Comparison of ENCODE assay signal across 22 cellular contexts in genomic region chr5:135830384-135831275, GRCh38. TPM values are rescaled to one million over a fixed set of nuclear protein-coding genes. Genes with fewer than 3 reads are reported as not detected.
DNase-seq lines count a peak whose midpoint lies in the region; FAIRE-seq and TF ChIP-seq lines count a peak whose summit lies in the region.
"Had no signal": no experiment of that assay in that cellular context is flagged by ENCODE, and none has a peak within 500 bp of the region (broad histone marks: within the 10 kb centered on the region; RNA-seq: fewer than 3 reads in every experiment).

No MANE protein-coding gene starts in this region.

- H3K9ac ChIP-seq in Loucy (ENCODE audit: low read depth, low read length, poor library complexity, severe bottlenecking) = no peak overlapping the region
- H3K9ac ChIP-seq in H1 (replicated peaks in 1 of 4; ENCODE audit: extremely low read depth in 1 of 4, low read depth in 3 of 4, low read length in 3 of 4) = no peak overlapping the region
- H3K9ac ChIP-seq in neural progenitor cell = no peak overlapping the region
- H3K9ac ChIP-seq in H9 (ENCODE audit: extremely low read depth, insufficient read length, low read length) = no peak overlapping the region

- no peaks in the 10 kb centered on the region for H3K4me1 ChIP-seq in DOHH2 (ENCODE audit: control insufficient read depth, low read length)
- no peaks in the 10 kb centered on the region for H3K4me1 ChIP-seq in Loucy (ENCODE audit: insufficient read depth, low read length, poor library complexity, severe bottlenecking)
- H3K4me1 ChIP-seq in H1 (replicated peaks in 1 of 4; ENCODE audit: control insufficient read depth in 3 of 4, insufficient read depth in 4 of 4, low read length in 3 of 4) = peaks cover 0 to 5% (median 1%) of the 10 kb centered on the region in 4 experiments; a peak in 2 of 7 replicates
- H3K4me1 ChIP-seq in neural progenitor cell = peaks cover 4% of the 10 kb centered on the region
- no peaks in the 10 kb centered on the region; the same call in 1 of the 2 replicates for H3K4me1 ChIP-seq in H9 (ENCODE audit: insufficient read depth, low read length)
- H3K4me1 ChIP-seq: adrenal gland, prostate gland had no signal

- no peak overlapping the region for H3K14ac ChIP-seq in H1 (ENCODE audit: insufficient read length)
- no peak overlapping the region for H3K14ac ChIP-seq in H9 (ENCODE audit: insufficient read depth, low read length)

- H2BK15ac ChIP-seq in H1 (ENCODE audit: low read length) (0 out of 2 replicates have a peak overlapping the region, but pooled peaks have one; percentile 40), H9 (ENCODE audit: low read depth, low read length) (no peak overlapping the region)

- no peak overlapping the region for H4K91ac ChIP-seq in H1 (replicated peaks; ENCODE audit: insufficient read length, low read length)
- H4K91ac ChIP-seq in H9 (ENCODE audit: insufficient read length, low read depth, low read length) = no peak overlapping the region

- H3K27ac ChIP-seq in DOHH2 (ENCODE audit: low read depth, low read length) (no peak overlapping the region), H1 (ENCODE audit: low read depth, low read length) (no peak overlapping the region), neural progenitor cell (no peak overlapping the region), H9 (ENCODE audit: insufficient read length, low read depth, low read length) (no peak overlapping the region)
- H3K27ac ChIP-seq: adrenal gland, gastrocnemius medialis, prostate gland, stomach, transverse colon had no signal

- TF ChIP-seq POLR2A in H1 (IDR thresholded peaks at IDR 0.05; ENCODE audit: control extremely low read depth in 1 of 2, low read depth in 2 of 2, low read length in 2 of 2) = no peak

- CTCF ChIA-PET in H1 (lab: Charles Lee; ENCODE audit: partially characterized antibody) = interaction anchor here (0.7 to 13.3 kb wide), 49 partner anchors 8 to 396 kb away, joined by 3 to 335 read pairs (median 4); partner anchors contain the start of gene CXCL14

- H3K18ac ChIP-seq in H1 (ENCODE audit: extremely low read depth, low read length) = no peak overlapping the region
- H3K18ac ChIP-seq in H9 (ENCODE audit: insufficient read length, low read depth, low read length) = no peak overlapping the region

- H3K23ac ChIP-seq in H1 (ENCODE audit: insufficient read length) (no peak overlapping the region), H9 (ENCODE audit: insufficient read length, low read depth, low read length) (no peak overlapping the region)

- H3F3A ChIP-seq in DOHH2 (ENCODE audit: control insufficient read depth, insufficient read depth) = no peaks in the 10 kb centered on the region
- H3F3A ChIP-seq in Loucy (ENCODE audit: low read depth) = no peaks in the 10 kb centered on the region
- H3F3A ChIP-seq in neural progenitor cell (ENCODE audit: low read depth) = no peaks in the 10 kb centered on the region

- no peak for TF ChIP-seq EP300 in H1 (IDR thresholded peaks at IDR 0.05; ENCODE audit: borderline replicate concordance in 1 of 2, low read depth in 2 of 2, low read length in 2 of 2)

- H3K79me2 ChIP-seq in DOHH2 (ENCODE audit: control insufficient read depth, low read length) (no peaks in the 10 kb centered on the region), Loucy (ENCODE audit: insufficient read depth, low read length) (no peaks in the 10 kb centered on the region), H1 (ENCODE audit: control insufficient read depth in 1 of 2, insufficient read depth in 2 of 2, low read length in 2 of 2) (no peaks in the 10 kb centered on the region), neural progenitor cell (ENCODE audit: low read depth) (no peaks in the 10 kb centered on the region), H9 (ENCODE audit: insufficient read depth, low read length) (no peaks in the 10 kb centered on the region)

- POLR2A ChIA-PET in H1 (lab: Charles Lee; ENCODE audit: partially characterized antibody) = no interaction called here

- H3K56ac ChIP-seq in H1 (replicated peaks; ENCODE audit: insufficient read length, low read depth, low read length) (no peak overlapping the region), H9 (ENCODE audit: insufficient read length, low read depth, low read length) (no peak overlapping the region)

- H2AK5ac ChIP-seq in H1 (ENCODE audit: low read depth, low read length) (no peak overlapping the region), H9 (ENCODE audit: insufficient read length, low read length) (no peak overlapping the region)

- H3K4me3 Mint-ChIP-seq in neural progenitor cell (peak overlapping the region; percentile 12), H9 (no peak overlapping the region)
- H3K4me3 Mint-ChIP-seq: activated CD8-positive, alpha-beta T cell treated with anti-CD3 and anti-CD28 coated beads for 36 hours; IgD-negative memory B cell had no signal

- H3K9me2 ChIP-seq in DOHH2 (replicated peaks; ENCODE audit: control insufficient read depth, low read length) = no peaks in the 10 kb centered on the region
- no peaks in the 10 kb centered on the region for H3K9me2 ChIP-seq in Loucy (replicated peaks; ENCODE audit: low read depth, low read length)

- H3K27me3 ChIP-seq in DOHH2 (ENCODE audit: control insufficient read depth, low read length) (no peaks in the 10 kb centered on the region), Loucy (ENCODE audit: insufficient read depth, low read length, poor library complexity, severe bottlenecking) (no peaks in the 10 kb centered on the region), H1 (replicated peaks in 1 of 4; ENCODE audit: control insufficient read depth in 3 of 4, extremely low read depth in 1 of 4, insufficient read depth in 3 of 4, low read length in 3 of 4) (peaks cover 8 to 39% (median 27%) of the 10 kb centered on the region in 4 experiments), neural progenitor cell (peaks cover 58% of the 10 kb centered on the region), H9 (ENCODE audit: insufficient read depth, low read length) (peaks cover 10% of the 10 kb centered on the region; the same call in 1 of the 2 replicates)

- FAIRE-seq in H1 (lab: Jason Lieb, UNC) = no peak
- FAIRE-seq: islet of Langerhans had no signal

- TF ChIP-seq CTCF in DOHH2 (IDR thresholded peaks at IDR 0.05; ENCODE audit: low read depth, low read length, poor library complexity, severe bottlenecking) (peak; percentile 39), Loucy (conservative IDR thresholded peaks at IDR 0.05; ENCODE audit: low read length) (peak; percentile 24; the same call in 1 of the 2 replicates), H1 (IDR thresholded peaks at IDR 0.05; ENCODE audit: control extremely low read depth in 1 of 3, insufficient read depth in 1 of 3, low read depth in 1 of 3, low read length in 3 of 3) (no peak), neural progenitor cell (IDR thresholded peaks at IDR 0.05) (no peak), H9 (conservative IDR thresholded peaks at IDR 0.05) (no peak; the same call in 2 of the 3 replicates)

- H3K79me1 ChIP-seq in H1 (ENCODE audit: low read depth, low read length) = no peaks in the 10 kb centered on the region
- H3K79me1 ChIP-seq in H9 (ENCODE audit: insufficient read depth, low read depth, low read length, poor library complexity, severe bottlenecking) = no peaks in the 10 kb centered on the region

- H3K4me3 ChIP-seq in DOHH2 (ENCODE audit: low read length) (no peak overlapping the region), Loucy (ENCODE audit: low read length, poor library complexity, severe bottlenecking) (no peak overlapping the region), H1 (ENCODE audit: extremely low read depth in 1 of 4, insufficient read depth in 2 of 4, low read depth in 3 of 4, low read length in 4 of 4) (no peak overlapping the region), neural progenitor cell (no peak overlapping the region)
- H3K4me3 ChIP-seq: adrenal gland, gastrocnemius medialis, prostate gland, stomach, transverse colon had no signal

- H3K4ac ChIP-seq in H1 (replicated peaks; ENCODE audit: insufficient read length, low read depth, low read length) = no peak overlapping the region
- H3K4ac ChIP-seq in H9 (ENCODE audit: low read depth, low read length) = no peak overlapping the region

- no peak overlapping the region for H2BK12ac ChIP-seq in H1 (ENCODE audit: low read depth, low read length)
- no peak overlapping the region for H2BK12ac ChIP-seq in H9 (ENCODE audit: insufficient read length, low read depth, low read length)

- H3K9me3 Mint-ChIP-seq in neural progenitor cell (no peaks in the 10 kb centered on the region), H9 (no peaks in the 10 kb centered on the region)
- H3K9me3 Mint-ChIP-seq: activated CD8-positive, alpha-beta T cell treated with anti-CD3 and anti-CD28 coated beads for 36 hours; brain had no signal

- peaks cover 12% of the 10 kb centered on the region for H3K4me1 Mint-ChIP-seq in neural progenitor cell
- peaks cover 7 to 14% of the 10 kb centered on the region in 2 experiments for H3K4me1 Mint-ChIP-seq in H9

- H3K27me3 Mint-ChIP-seq in neural progenitor cell (ENCODE audit: insufficient read depth, low read depth) (peaks cover 37% of the 10 kb centered on the region), H9 (ENCODE audit: low read depth) (peaks cover 75% of the 10 kb centered on the region)

- no peak for TF ChIP-seq RAD21 in H1 (IDR thresholded peaks at IDR 0.05 in 1 of 2, conservative IDR thresholded peaks at IDR 0.05 in 1 of 2; ENCODE audit: low read depth in 2 of 2, low read length in 2 of 2)

- H3K36me3 ChIP-seq in DOHH2 (ENCODE audit: control insufficient read depth, low read length) (no peaks in the 10 kb centered on the region), Loucy (ENCODE audit: insufficient read depth, low read length) (no peaks in the 10 kb centered on the region), H1 (ENCODE audit: control insufficient read depth in 2 of 4, insufficient read depth in 4 of 4, low read length in 3 of 4) (no peaks in the 10 kb centered on the region), neural progenitor cell (no peaks in the 10 kb centered on the region)
- H3K36me3 ChIP-seq: adrenal gland, gastrocnemius medialis, prostate gland, stomach, transverse colon had no signal

- H4K5ac ChIP-seq in H1 (ENCODE audit: insufficient read length, low read depth, low read length) (no peak overlapping the region), H9 (ENCODE audit: insufficient read length, low read depth, low read length) (no peak overlapping the region)

- H2AFZ ChIP-seq in Loucy (ENCODE audit: low read length) (peak overlapping the region; percentile 14), H1 (ENCODE audit: low read length) (no peak overlapping the region), neural progenitor cell (replicated peaks) (no peak overlapping the region), H9 (ENCODE audit: low read length) (no peak overlapping the region)

- no peak overlapping the region for H2BK120ac ChIP-seq in H1 (replicated peaks; ENCODE audit: low read depth, low read length)
- no peak overlapping the region for H2BK120ac ChIP-seq in H9 (ENCODE audit: low read depth, low read length, poor library complexity, severe bottlenecking)

- H4K8ac ChIP-seq in H1 (ENCODE audit: extremely low read depth, insufficient read depth, low read length) (no peak overlapping the region), H9 (replicated peaks; ENCODE audit: insufficient read length, low read depth, low read length) (no peak overlapping the region)

- H3T11ph ChIP-seq in H9 (ENCODE audit: low read length) = no peak overlapping the region

- H3K4me2 ChIP-seq in DOHH2 (ENCODE audit: low read length) (no peak overlapping the region), Loucy (ENCODE audit: low read depth, low read length, poor library complexity, severe bottlenecking) (no peak overlapping the region), H1 (ENCODE audit: insufficient read depth in 1 of 2, low read depth in 2 of 2, low read length in 2 of 2) (no peak overlapping the region), neural progenitor cell (no peak overlapping the region), H9 (ENCODE audit: insufficient read depth, insufficient read length, low read length) (no peak overlapping the region)

- H3K36me3 Mint-ChIP-seq in neural progenitor cell = no peaks in the 10 kb centered on the region
- no peaks in the 10 kb centered on the region for H3K36me3 Mint-ChIP-seq in H9 (ENCODE audit: insufficient read depth in 1 of 3, low read depth in 3 of 3)
- H3K36me3 Mint-ChIP-seq: brain had no signal

- H4K20me1 ChIP-seq in DOHH2 (ENCODE audit: control insufficient read depth, insufficient read depth, low read depth, low read length) (no peaks in the 10 kb centered on the region), Loucy (ENCODE audit: insufficient read depth, low read length, poor library complexity, severe bottlenecking) (no peaks in the 10 kb centered on the region), H1 (replicated peaks in 1 of 2; ENCODE audit: control insufficient read depth in 1 of 2, insufficient read depth in 2 of 2, low read length in 2 of 2) (no peaks in the 10 kb centered on the region), neural progenitor cell (ENCODE audit: low read depth) (peaks cover 3% of the 10 kb centered on the region), H9 (ENCODE audit: control insufficient read depth, insufficient read depth, insufficient read length) (no peaks in the 10 kb centered on the region)

- H3K27ac Mint-ChIP-seq in neural progenitor cell (no peak overlapping the region), H9 (peak overlapping the region in 1 of 3 experiments; percentile 36; a peak in 1 of 7 replicates)
- H3K27ac Mint-ChIP-seq: activated CD8-positive, alpha-beta T cell treated with anti-CD3 and anti-CD28 coated beads for 36 hours; IgD-negative memory B cell had no signal

- H3K9me3 ChIP-seq in DOHH2 (ENCODE audit: control insufficient read depth, insufficient read depth, low read length) (no peaks in the 10 kb centered on the region), Loucy (ENCODE audit: insufficient read depth, low read depth, low read length) (no peaks in the 10 kb centered on the region), H1 (ENCODE audit: insufficient read depth in 2 of 2, low read depth in 1 of 2, low read length in 1 of 2) (no peaks in the 10 kb centered on the region), neural progenitor cell (ENCODE audit: low read depth) (no peaks in the 10 kb centered on the region), H9 (ENCODE audit: control insufficient read depth, low read depth, low read length) (no peaks in the 10 kb centered on the region)
- H3K9me3 ChIP-seq: adrenal gland, gastrocnemius medialis, prostate gland, stomach, transverse colon had no signal

- 83% methylated on average over 12 of the region's 14 CpGs; no CpG with 5 or more reads in 1 of the 2 experiments for WGBS in H1 (ENCODE audit: extremely low coverage in 1 of 2, insufficient coverage in 1 of 2, insufficient read length in 1 of 2, insufficient replicate concordance in 2 of 2, low coverage in 1 of 2, low lambda C conversion rate in 2 of 2, missing lambda C conversion rate in 1 of 2), 2 experiments
- no CpG with 5 or more reads among the region's 14 CpGs for WGBS in H9 (ENCODE audit: extremely low coverage, insufficient read length, low lambda C conversion rate)

- no peak overlapping the region for H2BK5ac ChIP-seq in H1 (ENCODE audit: low read depth, low read length)
- H2BK5ac ChIP-seq in H9 (ENCODE audit: insufficient read length, low read length) = no peak overlapping the region

- H2BK20ac ChIP-seq in H1 (ENCODE audit: low read length) (0 out of 2 replicates have a peak overlapping the region, but pooled peaks have one; percentile 61), H9 (ENCODE audit: low read depth, low read length, poor library complexity, severe bottlenecking) (no peak overlapping the region)

- H3K23me2 ChIP-seq in H1 (ENCODE audit: low read depth, low read length) (peaks cover 9% of the 10 kb centered on the region; the same call in 1 of the 2 replicates), H9 (ENCODE audit: insufficient read length, low read depth, low read length, poor library complexity, severe bottlenecking) (peaks cover 8% of the 10 kb centered on the region)

- no peak for DNase-seq in H1 (ENCODE audit: low read depth in 1 of 2, low spot score in 2 of 2)
- DNase-seq in neural progenitor cell (ENCODE audit: low spot score) = no peak
- DNase-seq in H9 = no peak
- no peak for DNase-seq in T-helper 2 cell
- DNase-seq in NCI-H510A treated with DMSO at 0.1 percent for 48 hours (lab: John Stamatoyannopoulos, UW) = no peak
- DNase-seq: activated CD4-positive, alpha-beta T cell treated with anti-CD3 and anti-CD28 coated beads for 1 hour; activated gamma-delta T cell treated with Interleukin-2 at 50 U/mL for 16 hours; NCI-H2081 treated with DMSO at 0.1 percent for 48 hours had no signal

RNA-seq across cellular contexts. Expression of gene SLC25A48, which starts 3.8 kb away (rescaled TPM):
- 1.8 TPM in 2 replicates for total RNA-seq in H1 (2021; fragmentation: NEBNext Ultra II Directional; extraction: Animal tissue kit (Norgen Biotek cat#: 25700))
- polyA plus RNA-seq in H1 (2011; rRNA removed) = 1.3 and 1.4 TPM in 2 replicates
- polyA plus RNA-seq in H1 (2011; cell fraction: cytosol; rRNA removed) = 1.1 TPM
- polyA plus RNA-seq in H1 (2011; cell fraction: nucleus; rRNA removed) = 1.7 TPM
- 0.52 to 1.9 TPM (median 1.2 TPM) in 4 replicates for polyA plus RNA-seq in H1 (2012, experiment 1 of 2)
- polyA plus RNA-seq in H1 (2012, experiment 2 of 2) = 0.96 TPM
- polyA plus RNA-seq in H1 (2013, experiment 1 of 2) = 1.1 TPM
- polyA plus RNA-seq in H1 (2013, experiment 2 of 2) = 1.0 TPM
- 0.88 and 1.00 TPM in 2 replicates for polyA minus RNA-seq in H1 (2011; rRNA and poly(A)+ RNA removed)
- polyA minus RNA-seq in H1 (2011; cell fraction: cytosol; rRNA and poly(A)+ RNA removed) = not detected
- polyA minus RNA-seq in H1 (2011; cell fraction: nucleus; rRNA and poly(A)+ RNA removed) = 1.6 TPM
- total RNA-seq in neural progenitor cell (ENCODE audit: low replicate concordance) (not detected in 2 replicates), H9 (2021) (0.46 and 0.66 TPM in 2 replicates)
- total RNA-seq: activated CD8-positive, alpha-beta T cell treated with anti-CD3 and anti-CD28 coated beads for 36 hours; adrenal gland; Daoy; MCF 10A; T-helper 1 cell treated with Interleukin-12 subunit alpha and Interleukin-12 subunit beta and Interleukin-4 antibody, amounts not matched to agents 30 ng/mL and 1 ng/mL, for 36 hours had no signal
- polyA plus RNA-seq: adrenal gland, IgD-negative memory B cell had no signal

Comparison
In these comparisons a context has a peak if more than half of its experiments do, and no peak if none do; other contexts are left out.
1. CTCF ChIP-seq: peak in DOHH2 (single experiment) and Loucy (single experiment); none in H1 (0 of 3), neural progenitor cell (single experiment) and H9 (single experiment).